ENCODE assay signal across 8 cellular contexts in genomic region chr7:77537595-77538185, GRCh38. TPM values are rescaled to one million over a fixed set of nuclear protein-coding genes. Genes with fewer than 3 reads are reported as not detected.
DNase-seq lines count a peak whose midpoint lies in the region; ATAC-seq, FAIRE-seq and TF ChIP-seq lines count a peak whose summit lies in the region.

No MANE protein-coding gene starts in this region.

- POLR2A ChIA-PET in endothelial cell of umbilical vein (lab: Charles Lee): interaction anchor here (0.6 to 1.2 kb wide), 6 partner anchors 11 to 189 kb away, joined by 3 to 8 read pairs (median 5); no protein-coding TSS in a partner anchor

- no peaks in the 10 kb centered on the region for H3K9me3 Mint-ChIP-seq in stimulated activated naive CD8-positive, alpha-beta T cell treated with anti-CD3 and anti-CD28 coated beads, Interleukin-15, amount 100 ng/mL, for 72 hours

- H3K9me3 ChIP-seq in endothelial cell of umbilical vein (replicated peaks; ENCODE audit: control insufficient read depth, insufficient read depth, low read length) (no peaks in the 10 kb centered on the region), muscle layer of colon (ENCODE audit: low read length) (no peaks in the 10 kb centered on the region)

- peaks cover 14% of the 10 kb centered on the region for H3K4me1 Mint-ChIP-seq in stimulated activated naive CD8-positive, alpha-beta T cell treated with anti-CD3 and anti-CD28 coated beads, Interleukin-15, amount 100 ng/mL, for 72 hours

- H3K4me1 ChIP-seq in endothelial cell of umbilical vein (ENCODE audit: control insufficient read depth, extremely low read depth, insufficient read depth, low read length) (peaks cover 32% of the 10 kb centered on the region), muscle layer of colon (ENCODE audit: insufficient read depth, low read length) (peaks cover 31% of the 10 kb centered on the region)

- TF ChIP-seq POLR2A in endothelial cell of umbilical vein (IDR thresholded peaks at IDR 0.05; ENCODE audit: low read depth, low read length): no peak

- H3K9ac ChIP-seq in endothelial cell of umbilical vein (replicated peaks; ENCODE audit: extremely low read depth, insufficient read depth, low read length): peak overlapping the region; percentile 100
- peak overlapping the region; percentile 99 for H3K9ac ChIP-seq in muscle layer of colon (ENCODE audit: low read length)

- ATAC-seq in HG02678 (IDR thresholded peaks at IDR 0.05; ENCODE audit: unreplicated experiment): peak; percentile 15
- ATAC-seq in stimulated activated naive CD8-positive, alpha-beta T cell treated with anti-CD3 and anti-CD28 coated beads, Interleukin-15, amount 100 ng/mL, for 72 hours: peak; percentile 44

- DNase-seq in GM03348 (ENCODE audit: low spot score): peak; percentile 50
- peak; percentile 70 for DNase-seq in NCI-H2227 treated with DMSO at 0.1 percent for 48 hours (lab: John Stamatoyannopoulos, UW)
- peak; percentile 33 for DNase-seq in activated T-cell treated with anti-CD3 and anti-CD28 coated beads for 1 hour (ENCODE audit: low read depth)
- no peak for DNase-seq in endothelial cell of umbilical vein (ENCODE audit: low read depth, low spot score)
- peak; percentile 50 to 60 for DNase-seq in stimulated activated naive CD8-positive, alpha-beta T cell treated with anti-CD3 and anti-CD28 coated beads, Interleukin-15, amount 100 ng/mL, for 72 hours
- DNase-seq in NK-92 treated with Interleukin-12 subunit alpha and Interleukin-12 subunit beta, amount 100 ng/mL, for 24 hours (lab: John Stamatoyannopoulos, UW): no peak

- BruUV-seq in endothelial cell of umbilical vein (replicated peaks; lab: Mats Ljungman, UMichigan): TSS peak; percentile 90

- H4K20me1 ChIP-seq in endothelial cell of umbilical vein (replicated peaks; ENCODE audit: control insufficient read depth, extremely low read depth, insufficient read depth, low read length): peaks cover 14% of the 10 kb centered on the region

- H3K27me3 Mint-ChIP-seq in stimulated activated naive CD8-positive, alpha-beta T cell treated with anti-CD3 and anti-CD28 coated beads, Interleukin-15, amount 100 ng/mL, for 72 hours: no peaks in the 10 kb centered on the region

- peak overlapping the region; percentile 99 for H3K27ac ChIP-seq in endothelial cell of umbilical vein (ENCODE audit: insufficient read depth, low read depth, low read length)
- peak overlapping the region; percentile 99 for H3K27ac ChIP-seq in muscle layer of colon (ENCODE audit: low read depth, low read length)

- TF ChIP-seq CTCF in endothelial cell of umbilical vein (IDR thresholded peaks at IDR 0.05; ENCODE audit: extremely low read depth in 1 of 2, insufficient read depth in 1 of 2, low read depth in 1 of 2, low read length in 2 of 2): no peak

- peak overlapping the region; percentile 26 for H3K4me2 ChIP-seq in endothelial cell of umbilical vein (ENCODE audit: insufficient read depth, low read length)

- no peak overlapping the region for H2AFZ ChIP-seq in endothelial cell of umbilical vein (ENCODE audit: low read depth, low read length)

- CTCF ChIA-PET in endothelial cell of umbilical vein (lab: Charles Lee): no interaction called here

- H3K27me3 ChIP-seq in endothelial cell of umbilical vein (ENCODE audit: control insufficient read depth in 2 of 2, insufficient read depth in 2 of 2, low read length in 2 of 2) (no peaks in the 10 kb centered on the region), muscle layer of colon (ENCODE audit: control insufficient read depth in 1 of 2, insufficient read depth in 2 of 2, low read length in 2 of 2) (no peaks in the 10 kb centered on the region)

- dilution Hi-C loops in endothelial cell of umbilical vein (cut with MboI; ENCODE audit: extremely low pct_ligation_motif_present, low sequenced_read_pairs): no loop called here

- no peaks in the 10 kb centered on the region for H3K9me1 ChIP-seq in endothelial cell of umbilical vein (replicated peaks; ENCODE audit: control insufficient read depth, extremely low read depth, insufficient read depth, low read length)

- intact Hi-C loops in endothelial cell of umbilical vein (cut with micrococcal nuclease): loop anchor here (1.0 to 5.0 kb wide), 11 partner anchors 16 to 415 kb away; partner anchors contain the start of genes CCDC146, PHTF2, RSBN1L and TMEM60

- H3K27ac Mint-ChIP-seq in stimulated activated naive CD8-positive, alpha-beta T cell treated with anti-CD3 and anti-CD28 coated beads, Interleukin-15, amount 100 ng/mL, for 72 hours: no peak overlapping the region

- H3K4me3 ChIP-seq in endothelial cell of umbilical vein (replicated peaks in 1 of 3; ENCODE audit: insufficient read depth in 1 of 3, low read depth in 1 of 3, low read length in 3 of 3) (peak overlapping the region; percentile 70 to 95 (median 87)), muscle layer of colon (ENCODE audit: low read depth in 1 of 2, low read length in 2 of 2) (peak overlapping the region; percentile 66 to 99)

- H3K36me3 ChIP-seq in endothelial cell of umbilical vein (ENCODE audit: control insufficient read depth in 2 of 2, extremely low read depth in 1 of 2, insufficient read depth in 2 of 2, low read length in 2 of 2): no peaks in the 10 kb centered on the region
- H3K36me3 ChIP-seq in muscle layer of colon (ENCODE audit: insufficient read depth, low read length): no peaks in the 10 kb centered on the region

- peak overlapping the region; percentile 84 to 98 for H3K4me3 Mint-ChIP-seq in stimulated activated naive CD8-positive, alpha-beta T cell treated with anti-CD3 and anti-CD28 coated beads, Interleukin-15, amount 100 ng/mL, for 72 hours

- FAIRE-seq in endothelial cell of umbilical vein (lab: Jason Lieb, UNC): peak; percentile 59

- peaks cover 49% of the 10 kb centered on the region for H3K79me2 ChIP-seq in endothelial cell of umbilical vein (ENCODE audit: control insufficient read depth, insufficient read depth, low read length)

TF ChIP-seq in endothelial cell of umbilical vein, 7 proteins besides CTCF, POLR2A, EP300 and RAD21:
- TF ChIP-seq JUN (IDR thresholded peaks at IDR 0.05; ENCODE audit: borderline replicate concordance, insufficient read depth, insufficient read length, low read depth): no peak
- no peak for TF ChIP-seq FOS (IDR thresholded peaks at IDR 0.05; ENCODE audit: borderline replicate concordance, insufficient read depth, low read length)
- TF ChIP-seq MAX (IDR thresholded peaks at IDR 0.05; ENCODE audit: insufficient read depth, insufficient read length): no peak
- TF ChIP-seq POLR2AphosphoS5 (IDR thresholded peaks at IDR 0.05; ENCODE audit: insufficient read depth, low read depth, low read length): no peak
TF ChIP-seq in endothelial cell of umbilical vein: peak in this region for 0.

RNA-seq across cellular contexts. Expression of gene PTPN12, which starts 0.6 kb away (rescaled TPM):
- total RNA-seq in endothelial cell of umbilical vein: 132 and 137 TPM in 2 replicates
- 28.7 and 30.6 TPM in 2 replicates for polyA plus RNA-seq in endothelial cell of umbilical vein
- 51.7 and 55.0 TPM in 2 replicates for polyA plus RNA-seq in endothelial cell of umbilical vein (2011; cell fraction: cytosol; rRNA removed)
- 69.0 and 76.5 TPM in 2 replicates for polyA plus RNA-seq in endothelial cell of umbilical vein (2011; cell fraction: nucleus; rRNA removed)
- polyA plus RNA-seq in endothelial cell of umbilical vein (2012): 58.6 and 83.5 TPM in 2 replicates
- polyA minus RNA-seq in endothelial cell of umbilical vein: 84.4 and 88.2 TPM in 2 replicates
- 17.4 TPM for polyA minus RNA-seq in endothelial cell of umbilical vein (2011; cell fraction: cytosol; rRNA and poly(A)+ RNA removed)
- polyA minus RNA-seq in endothelial cell of umbilical vein (2011; cell fraction: nucleus; rRNA and poly(A)+ RNA removed): 143 and 200 TPM in 2 replicates

Comparison
In these comparisons a context has a peak if more than half of its experiments do, and no peak if none do; other contexts are left out.
1. DNase-seq: peak in GM03348 (single experiment), NCI-H2227 treated with DMSO at 0.1 percent for 48 hours (single experiment), activated T-cell treated with anti-CD3 and anti-CD28 coated beads for 1 hour (single experiment) and stimulated activated naive CD8-positive, alpha-beta T cell treated with anti-CD3 and anti-CD28 coated beads, Interleukin-15, amount 100 ng/mL, for 72 hours (2 of 2); none in endothelial cell of umbilical vein (single experiment) and NK-92 treated with Interleukin-12 subunit alpha and Interleukin-12 subunit beta, amount 100 ng/mL, for 24 hours (single experiment).